8 cellular contexts compared by ENCODE assay signal in genomic region chr1:151005729-151006330, GRCh38. TPM values are rescaled to one million over a fixed set of nuclear protein-coding genes. Genes with fewer than 3 reads are reported as not detected.
DNase-seq lines count a peak whose midpoint lies in the region; TF ChIP-seq lines count a peak whose summit lies in the region.

No MANE protein-coding gene starts in this region.

- no peaks in the 10 kb centered on the region for H3K27me3 Mint-ChIP-seq in Caco-2 (ENCODE audit: insufficient read depth, unreplicated experiment)

- peak overlapping the region; percentile 88 for H2AFZ ChIP-seq in neuron (ENCODE audit: low read depth, low read length)

- H3K27ac Mint-ChIP-seq in Caco-2 (ENCODE audit: unreplicated experiment): peak overlapping the region; percentile 99

- TF ChIP-seq CTCF in Caco-2 (IDR thresholded peaks at IDR 0.05; ENCODE audit: insufficient read depth in 1 of 2, low read depth in 1 of 2, low read length in 1 of 2, severe bottlenecking in 1 of 2, unreplicated experiment in 1 of 2): no peak

- peaks cover 26% of the 10 kb centered on the region for H3K4me1 Mint-ChIP-seq in Caco-2 (ENCODE audit: low read depth, unreplicated experiment)

- intact Hi-C loops in Caco-2 (cut with micrococcal nuclease; ENCODE audit: unreplicated experiment): loop anchor here (1.0 to 10.0 kb wide), 3 partner anchors 27 to 441 kb away; partner anchors contain the start of gene SETDB1

- no peaks in the 10 kb centered on the region for H3K27me3 ChIP-seq in Caco-2 (replicated peaks; ENCODE audit: control insufficient read depth, insufficient read depth, low read length)
- no peaks in the 10 kb centered on the region for H3K27me3 ChIP-seq in NT2/D1 (ENCODE audit: insufficient read depth, insufficient read length)
- no peaks in the 10 kb centered on the region for H3K27me3 ChIP-seq in effector memory CD4-positive, alpha-beta T cell (replicated peaks; ENCODE audit: control insufficient read depth, insufficient read depth, low read length, poor library complexity, severe bottlenecking)
- no peaks in the 10 kb centered on the region for H3K27me3 ChIP-seq in neuron (ENCODE audit: insufficient read depth, low read length)

- POLR2A ChIA-PET in Caco-2 (lab: Charles Lee): interaction anchor here (0.5 to 1.5 kb wide), 7 partner anchors 9 to 427 kb away, joined by 3 to 11 read pairs (median 6); partner anchors contain the start of genes ANXA9 and MCL1

- no peaks in the 10 kb centered on the region for H3K36me3 ChIP-seq in Caco-2 (ENCODE audit: control insufficient read depth, insufficient read depth, low read length)
- peaks cover 4% of the 10 kb centered on the region for H3K36me3 ChIP-seq in NT2/D1 (ENCODE audit: insufficient read depth, insufficient read length, low read length)
- H3K36me3 ChIP-seq in effector memory CD4-positive, alpha-beta T cell (ENCODE audit: control insufficient read depth, insufficient read depth, low read length): peaks cover 9% of the 10 kb centered on the region
- H3K36me3 ChIP-seq in neuron (ENCODE audit: insufficient read depth, low read length): peaks cover 5% of the 10 kb centered on the region

- BruUV-seq in Caco-2 (replicated peaks; lab: Mats Ljungman, UMichigan): no TSS peak

- peak overlapping the region; percentile 92 for H3K4me3 Mint-ChIP-seq in Caco-2 (ENCODE audit: unreplicated experiment)

- H3K9me3 Mint-ChIP-seq in Caco-2 (ENCODE audit: unreplicated experiment): no peaks in the 10 kb centered on the region

- peak overlapping the region; percentile 94 for H3K27ac ChIP-seq in effector memory CD4-positive, alpha-beta T cell (ENCODE audit: insufficient read depth, low read length, poor library complexity, severe bottlenecking)

- peaks cover 28% of the 10 kb centered on the region for H3K4me1 ChIP-seq in Caco-2
- H3K4me1 ChIP-seq in NT2/D1 (ENCODE audit: insufficient read depth, insufficient read length): peaks cover 6% of the 10 kb centered on the region
- peaks cover 47% of the 10 kb centered on the region for H3K4me1 ChIP-seq in effector memory CD4-positive, alpha-beta T cell (ENCODE audit: control insufficient read depth, insufficient read depth, low read length, poor library complexity, severe bottlenecking)
- H3K4me1 ChIP-seq in neuron (ENCODE audit: insufficient read depth, low read length): peaks cover 37% of the 10 kb centered on the region

- peak overlapping the region; percentile 57 for H3K9ac ChIP-seq in NT2/D1 (ENCODE audit: insufficient read length, low read depth)

- CTCF ChIA-PET in Caco-2 (lab: Charles Lee): interaction anchor here (0.6 to 3.0 kb wide), 15 partner anchors 10 to 427 kb away, joined by 3 to 50 read pairs (median 4); partner anchors contain the start of genes ANXA9, C1orf56 and MCL1

- H3K36me3 Mint-ChIP-seq in Caco-2 (ENCODE audit: insufficient read depth, unreplicated experiment): peaks cover 10% of the 10 kb centered on the region

- DNase-seq in Caco-2: no peak
- DNase-seq in NT2/D1 (ENCODE audit: low read depth, low spot score): no peak
- no peak for DNase-seq in effector memory CD4-positive, alpha-beta T cell
- DNase-seq in HPDE6-E6E7 (ENCODE audit: extremely low spot score): no peak
- no peak for DNase-seq in stimulated activated naive CD4-positive, alpha-beta T cell treated with Interleukin-2 at 50 U/mL for 16 hours (lab: John Stamatoyannopoulos, UW)
- no peak for DNase-seq in NCI-H446 treated with DMSO at 0.1 percent for 48 hours (lab: John Stamatoyannopoulos, UW)
- DNase-seq in NCI-H524 treated with DMSO at 0.1 percent for 48 hours (lab: John Stamatoyannopoulos, UW): no peak

- H3K9me3 ChIP-seq in Caco-2 (no peaks in the 10 kb centered on the region), NT2/D1 (ENCODE audit: insufficient read depth, low read length) (no peaks in the 10 kb centered on the region), neuron (ENCODE audit: low read length) (no peaks in the 10 kb centered on the region)
- no peaks in the 10 kb centered on the region for H3K9me3 ChIP-seq in effector memory CD4-positive, alpha-beta T cell (ENCODE audit: control insufficient read depth, low read length)

- H3K4me3 ChIP-seq in Caco-2 (ENCODE audit: low read depth, low read length): peak overlapping the region; percentile 64
- peak overlapping the region; percentile 38 for H3K4me3 ChIP-seq in NT2/D1 (ENCODE audit: insufficient read length, low read depth)
- peak overlapping the region; percentile 67 for H3K4me3 ChIP-seq in effector memory CD4-positive, alpha-beta T cell (ENCODE audit: insufficient read depth, low read depth, low read length, poor library complexity, severe bottlenecking)
- peak overlapping the region; percentile 61 for H3K4me3 ChIP-seq in neuron (ENCODE audit: low read length)

RNA-seq across cellular contexts. Expression of gene MINDY1, which starts 0.9 kb away (rescaled TPM):
- total RNA-seq in Caco-2 (2022): 15.6 and 16.9 TPM in 2 replicates

RNA-seq across cellular contexts. Expression of gene PRUNE1, which starts 2.4 kb away (rescaled TPM):
- total RNA-seq in Caco-2 (2022): 24.2 and 24.3 TPM in 2 replicates

RNA-seq across cellular contexts. Expression of gene ANXA9, which starts 23.7 kb away (rescaled TPM):
- 30.0 and 42.5 TPM in 2 replicates for total RNA-seq in Caco-2 (2022)

RNA-seq across cellular contexts. Expression of gene BNIPL, which starts 30.6 kb away (rescaled TPM):
- total RNA-seq in Caco-2 (2022): 1.9 and 2.3 TPM in 2 replicates

RNA-seq across cellular contexts. Expression of gene CERS2, which starts 31.2 kb away (rescaled TPM):
- total RNA-seq in Caco-2 (2022): 360 and 379 TPM in 2 replicates
